In the genomic region with DNA sequence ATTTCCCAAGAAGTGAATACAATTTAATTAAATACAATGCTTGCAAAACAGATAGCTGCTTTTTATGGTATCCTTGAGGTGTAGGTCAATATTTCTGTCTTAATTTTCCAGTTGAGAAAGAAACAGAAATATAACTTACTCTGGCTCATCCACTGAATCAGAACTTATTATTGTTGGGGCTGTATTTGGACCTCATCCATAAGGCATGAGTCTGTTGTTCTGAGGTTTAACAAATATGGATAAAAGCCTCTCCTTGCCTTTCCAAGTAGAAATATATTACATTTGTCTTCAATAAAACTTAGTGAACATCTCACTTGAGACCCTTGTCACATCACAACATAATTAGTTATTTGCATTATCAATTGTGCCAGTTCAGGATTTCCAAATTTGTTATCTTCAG, we compare ENCODE assay signal across 31 cellular contexts.
"Had no signal": no experiment of that assay in that cellular context is flagged by ENCODE, and none has a peak within 500 bp of the region (broad histone marks: within the 10 kb centered on the region; RNA-seq: fewer than 3 reads in every experiment).

No MANE protein-coding gene starts in this region.

- H3K27ac ChIP-seq: brain microvascular endothelial cell, coronary artery, dorsolateral prefrontal cortex, pancreas, prostate gland, sigmoid colon, thyroid gland, upper lobe of left lung, vagina had no signal

- ATAC-seq: activated CD4-positive, alpha-beta T cell treated with anti-CD3 and anti-CD28 coated beads for 36 hours; activated CD8-positive, alpha-beta memory T cell treated with anti-CD3 and anti-CD28 coated beads, Interleukin-2, amount 10 ng/mL, durations not matched to agents 7 days and 5 days; activated CD8-positive, alpha-beta T cell treated with anti-CD3 and anti-CD28 coated beads, Interleukin-2, amount 10 ng/mL, durations not matched to agents 7 days and 5 days; activated naive CD4-positive, alpha-beta T cell treated with anti-CD3 and anti-CD28 coated beads, Interleukin-2, amount 50 U/mL, for 72 hours; effector memory CD8-positive, alpha-beta T cell; left colon; naive thymus-derived CD8-positive, alpha-beta T cell; pancreas; stimulated activated memory B cell treated with anti-CD40 and anti-IgM and Interleukin-4, amounts not matched to agents 10 μg/mL and 1 μg/mL and 100 μg/mL, for 72 hours; stimulated activated naive CD8-positive, alpha-beta T cell treated with anti-CD3 and anti-CD28 coated beads, Interleukin-15, amount 100 ng/mL, for 72 hours had no signal

- H3K36me3 ChIP-seq: brain microvascular endothelial cell, pancreas, prostate gland, sigmoid colon, thyroid gland, upper lobe of left lung, vagina had no signal

- H3K4me1 ChIP-seq: pancreas, prostate gland, sigmoid colon, thyroid gland, upper lobe of left lung, vagina had no signal

- H3K4me2 ChIP-seq: smooth muscle cell had no signal

- H3K4me3 ChIP-seq: coronary artery, dorsolateral prefrontal cortex, pancreas, prostate gland, sigmoid colon, smooth muscle cell, thyroid gland, upper lobe of left lung, vagina had no signal

- H3K9me3 ChIP-seq: pancreas, prostate gland, sigmoid colon, thyroid gland, upper lobe of left lung, vagina had no signal

- DNase-seq: activated CD4-positive, alpha-beta T cell treated with anti-CD3 and anti-CD28 coated beads for 36 hours; activated CD4-positive, CD25-positive, alpha-beta regulatory T cell; activated CD8-positive, alpha-beta memory T cell treated with anti-CD3 and anti-CD28 coated beads, Interleukin-2, amount 10 ng/mL, durations not matched to agents 7 days and 5 days; activated CD8-positive, alpha-beta T cell treated with anti-CD3 and anti-CD28 coated beads, Interleukin-2, amount 10 ng/mL, durations not matched to agents 7 days and 5 days; activated naive CD4-positive, alpha-beta T cell; activated T-cell treated with anti-CD3 and anti-CD28 coated beads, Interleukin-2, amount 50 U/mL, for 48 hours; anterior cingulate cortex; brain microvascular endothelial cell; dorsolateral prefrontal cortex; effector memory CD8-positive, alpha-beta T cell; erythroblast; hippocampal formation; kidney; left colon; naive thymus-derived CD8-positive, alpha-beta T cell; pancreas; retina; sigmoid colon; stimulated activated CD4-positive, alpha-beta T cell treated with anti-CD3 and anti-CD28 coated beads, Interleukin-1b, Interleukin-23, amount 100 ng/mL, for 48 hours; stimulated activated CD4-positive, alpha-beta T cell treated with anti-CD3 and anti-CD28 coated beads, Interleukin-4, amount 100 ng/mL, for 4 hours; stimulated activated CD8-positive, alpha-beta memory T cell treated with anti-CD3 and anti-CD28 coated beads, Interleukin-4, amount 100 ng/mL, for 48 hours; stimulated activated naive CD8-positive, alpha-beta T cell treated with anti-CD3 and anti-CD28 coated beads, Interleukin-15, amount 100 ng/mL, for 72 hours; T-helper 1 cell; thyroid gland; upper lobe of left lung had no signal

- H3K27me3 ChIP-seq: brain microvascular endothelial cell, dorsolateral prefrontal cortex, sigmoid colon, thyroid gland, upper lobe of left lung, vagina had no signal
